In genomic region chr3:122776675-122777074, GRCh38 we compare ENCODE assay signal across 20 cellular contexts.
"Had no signal": no experiment of that assay in that cellular context is flagged by ENCODE, and none has a peak within 500 bp of the region (broad histone marks: within the 10 kb centered on the region; RNA-seq: fewer than 3 reads in every experiment).

No MANE protein-coding gene starts in this region.

- ATAC-seq: activated CD4-positive, alpha-beta T cell treated with anti-CD3 and anti-CD28 coated beads for 36 hours; activated CD8-positive, alpha-beta T cell treated with anti-CD3 and anti-CD28 coated beads for 36 hours; activated T-cell treated with anti-CD3 and anti-CD28 coated beads, Interleukin-2, amount 50 U/mL, for 72 hours had no signal

- H3K27ac ChIP-seq: brain microvascular endothelial cell, cardiac muscle cell, WERI-Rb-1 had no signal

- H3K4me3 ChIP-seq: cardiac muscle cell had no signal

- H3K36me3 ChIP-seq: brain microvascular endothelial cell, cardiac muscle cell, WERI-Rb-1 had no signal

- DNase-seq: activated CD4-positive, alpha-beta T cell treated with anti-CD3 and anti-CD28 coated beads for 36 hours; activated CD8-positive, alpha-beta memory T cell treated with anti-CD3 and anti-CD28 coated beads, Interleukin-2, amount 50 U/mL, for 4 hours; activated CD8-positive, alpha-beta T cell treated with anti-CD3 and anti-CD28 coated beads for 36 hours; activated gamma-delta T cell treated with Interleukin-2 at 50 U/mL for 16 hours; activated naive CD4-positive, alpha-beta T cell treated with anti-CD3 and anti-CD28 coated beads, Interleukin-2, amount 10 ng/mL, durations not matched to agents 7 days and 5 days; activated naive CD8-positive, alpha-beta T cell treated with anti-CD3 and anti-CD28 coated beads for 36 hours; activated T-cell treated with anti-CD3 and anti-CD28 coated beads, Interleukin-2, amount 50 U/mL, for 72 hours; brain microvascular endothelial cell; Karpas-422; NCI-H1048; NCI-H146; NCI-H1930; NCI-H2171; NCI-H226; NCI-H526 treated with DMSO at 0.1 percent for 48 hours; NCI-H82; SHP77 treated with DMSO at 0.1 percent for 48 hours; T1000; WERI-Rb-1 had no signal

- H3K27me3 ChIP-seq: brain microvascular endothelial cell, cardiac muscle cell had no signal
